ENCODE assay signal across 1 cellular context in genomic region chr3:99895706-99896441, GRCh38.
TF ChIP-seq lines count a peak whose summit lies in the region.

No MANE protein-coding gene starts in this region.

TF ChIP-seq in IMR-90, 13 proteins besides CTCF, POLR2A, EP300 and RAD21 (continued from another document):
- TF ChIP-seq SMC3 (IDR thresholded peaks at IDR 0.05; ENCODE audit: low read depth, low read length) (no peak), NFE2L2 (IDR thresholded peaks at IDR 0.05; ENCODE audit: low read depth, low read length) (no peak), USF2 (IDR thresholded peaks at IDR 0.05; ENCODE audit: low read depth, low read length) (peak; percentile 17; the same call in 1 of the 2 replicates), RFX5 (IDR thresholded peaks at IDR 0.05; ENCODE audit: low read depth, low read length) (no peak)
